15 cellular contexts compared by ENCODE assay signal in the genomic region with DNA sequence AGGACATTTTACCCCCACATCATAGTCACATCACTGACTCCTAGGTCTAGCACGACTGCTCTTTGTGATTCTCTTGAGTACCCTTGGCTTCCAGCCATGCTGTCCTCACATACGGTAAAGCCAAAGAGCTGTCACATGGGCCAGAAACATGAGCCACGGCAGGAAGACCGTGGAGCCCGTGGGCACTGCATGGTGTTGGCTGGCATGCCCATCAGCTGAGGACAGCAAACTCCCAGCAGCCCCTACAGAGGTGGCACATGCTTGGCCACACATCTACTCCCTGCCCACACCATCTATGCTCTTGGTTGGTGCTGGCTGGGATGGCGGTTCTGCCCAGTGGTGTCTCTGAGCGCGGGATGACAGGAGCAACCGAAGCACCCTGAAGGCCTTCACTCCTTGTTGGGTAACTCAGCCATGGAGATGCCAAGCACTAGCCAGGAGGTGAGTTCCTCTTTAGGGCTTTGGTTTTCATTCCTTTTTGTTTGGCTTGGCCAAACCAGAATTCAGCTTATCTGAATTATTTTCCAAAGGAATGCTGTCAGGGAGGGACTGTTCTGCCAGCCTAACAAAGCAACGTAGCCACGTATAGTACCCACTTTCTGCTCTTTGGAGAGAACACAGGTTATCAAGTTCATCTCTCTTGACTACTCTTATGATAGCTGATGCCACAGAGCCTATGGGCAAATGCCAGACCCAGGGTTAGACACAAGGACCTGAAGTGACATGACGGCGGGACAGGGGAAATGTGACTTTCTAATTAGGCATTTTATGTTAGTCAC. TPM values are rescaled to one million over a fixed set of nuclear protein-coding genes. Genes with fewer than 3 reads are reported as not detected.
DNase-seq lines count a peak whose midpoint lies in the region; ATAC-seq and TF ChIP-seq lines count a peak whose summit lies in the region.
"Had no signal": no experiment of that assay in that cellular context is flagged by ENCODE, and none has a peak within 500 bp of the region (broad histone marks: within the 10 kb centered on the region; RNA-seq: fewer than 3 reads in every experiment).

No MANE protein-coding gene starts in this region.

- H3K27ac Mint-ChIP-seq in HFFc6 (peak overlapping the region; percentile 97), progenitor cell of endocrine pancreas (peak overlapping the region; percentile 56)
- H3K27ac Mint-ChIP-seq in CD8-positive, alpha-beta memory T cell = peak overlapping the region in 1 of 8 donors; percentile 21

- no peaks in the 10 kb centered on the region for H3K27me3 ChIP-seq in heart left ventricle
- no peaks in the 10 kb centered on the region for H3K27me3 ChIP-seq in CD8-positive, alpha-beta memory T cell (ENCODE audit: insufficient read depth, low read length, poor library complexity, severe bottlenecking)

- peaks cover 4% of the 10 kb centered on the region for H3K27me3 Mint-ChIP-seq in HFFc6 (ENCODE audit: insufficient read depth)
- H3K27me3 Mint-ChIP-seq in progenitor cell of endocrine pancreas = no peaks in the 10 kb centered on the region
- no peaks in the 10 kb centered on the region for H3K27me3 Mint-ChIP-seq in CD8-positive, alpha-beta memory T cell
- H3K27me3 Mint-ChIP-seq: IgD-negative memory B cell; naive thymus-derived CD4-positive, alpha-beta T cell had no signal

- intact Hi-C loops in heart left ventricle (cut with DNase I) = no loop called here

- no peaks in the 10 kb centered on the region for H3K9me3 ChIP-seq in heart left ventricle
- no peaks in the 10 kb centered on the region for H3K9me3 ChIP-seq in CD8-positive, alpha-beta memory T cell (ENCODE audit: low read length)

- H3K27ac ChIP-seq in RWPE1 = peak overlapping the region; percentile 95
- H3K27ac ChIP-seq in heart left ventricle = peak overlapping the region in 10 of 12 donors; percentile 8 to 68 (median 35)
- H3K27ac ChIP-seq in CD8-positive, alpha-beta memory T cell (ENCODE audit: low read depth, low read length) = no peak overlapping the region

- ATAC-seq in heart left ventricle = peak; percentile 56 to 71 (median 64)
- no peak for ATAC-seq in GM21737 (IDR thresholded peaks at IDR 0.05; ENCODE audit: unreplicated experiment)
- ATAC-seq: naive thymus-derived CD4-positive, alpha-beta T cell had no signal

- H3K9me3 Mint-ChIP-seq in HFFc6 (no peaks in the 10 kb centered on the region), progenitor cell of endocrine pancreas (ENCODE audit: low read depth) (no peaks in the 10 kb centered on the region)
- no peaks in the 10 kb centered on the region for H3K9me3 Mint-ChIP-seq in CD8-positive, alpha-beta memory T cell
- H3K9me3 Mint-ChIP-seq: IgD-negative memory B cell; naive thymus-derived CD4-positive, alpha-beta T cell had no signal

- peaks cover 32% of the 10 kb centered on the region for H3K36me3 Mint-ChIP-seq in HFFc6 (ENCODE audit: low read depth)
- H3K36me3 Mint-ChIP-seq in progenitor cell of endocrine pancreas (ENCODE audit: insufficient read depth) = peaks cover 9% of the 10 kb centered on the region
- peaks cover 0 to 92% (median 7%) of the 10 kb centered on the region in 3 donors for H3K36me3 Mint-ChIP-seq in CD8-positive, alpha-beta memory T cell

- H3K4me3 ChIP-seq in heart left ventricle = no peak overlapping the region
- H3K4me3 ChIP-seq in CD8-positive, alpha-beta memory T cell (ENCODE audit: low read length) = no peak overlapping the region

- no peak for TF ChIP-seq POLR2A in heart left ventricle (IDR thresholded peaks at IDR 0.05)

- 45 to 52% (median 48%) methylated on average over 13 of the region's 13 CpGs for WGBS in heart left ventricle, 4 donors

- H3K4me1 ChIP-seq in heart left ventricle = peaks cover 0 to 53% (median 28%) of the 10 kb centered on the region in 12 donors
- no peaks in the 10 kb centered on the region for H3K4me1 ChIP-seq in CD8-positive, alpha-beta memory T cell (ENCODE audit: insufficient read depth, low read length)

- CTCF ChIA-PET in RWPE1 (lab: Yijun Ruan, JAX) = interaction anchor here (1.2 kb wide), 1 partner anchor 10 kb away, joined by 3 read pairs; a partner anchor contains a TSS
- CTCF ChIA-PET in CD8-positive, alpha-beta memory T cell (lab: Charles Lee) = interaction anchor here (1.4 kb wide), 1 partner anchor 10 kb away, joined by 4 read pairs; a partner anchor contains a TSS

- H3K4me3 Mint-ChIP-seq in HFFc6 (peak overlapping the region; percentile 71), progenitor cell of endocrine pancreas (ENCODE audit: low read depth) (no peak overlapping the region)
- H3K4me3 Mint-ChIP-seq in CD8-positive, alpha-beta memory T cell = no peak overlapping the region
- H3K4me3 Mint-ChIP-seq: IgD-negative memory B cell; naive thymus-derived CD4-positive, alpha-beta T cell had no signal

- H3K4me1 Mint-ChIP-seq in HFFc6 (ENCODE audit: low read depth) (peaks cover 34% of the 10 kb centered on the region), progenitor cell of endocrine pancreas (ENCODE audit: low read depth) (no peaks in the 10 kb centered on the region)
- no peaks in the 10 kb centered on the region for H3K4me1 Mint-ChIP-seq in CD8-positive, alpha-beta memory T cell
- H3K4me1 Mint-ChIP-seq: IgD-negative memory B cell had no signal

- POLR2A ChIA-PET in RWPE1 (lab: Yijun Ruan, JAX; ENCODE audit: low non-redundant PET) = interaction anchor here (2.1 kb wide), 1 partner anchor 10 kb away, joined by 9 read pairs; a partner anchor contains a TSS
- POLR2A ChIA-PET in CD8-positive, alpha-beta memory T cell (lab: Charles Lee) = no interaction called here

- DNase-seq in HFFc6 = no peak
- DNase-seq in RWPE1 (ENCODE audit: low spot score) = no peak
- peak in 4 of 5 donors; percentile 45 to 75 (median 67) for DNase-seq in heart left ventricle
- DNase-seq in progenitor cell of endocrine pancreas (ENCODE audit: low spot score, unreplicated experiment) = no peak
- no peak for DNase-seq in AG08396 (ENCODE audit: low spot score)
- no peak for DNase-seq in CD8-positive, alpha-beta memory T cell
- DNase-seq in activated CD8-positive, alpha-beta memory T cell treated with anti-CD3 and anti-CD28 coated beads, Interleukin-2, amount 50 U/mL, for 48 hours = no peak
- DNase-seq: activated T-cell treated with anti-CD3 and anti-CD28 coated beads for 4 hours; GF-D8; naive thymus-derived CD4-positive, alpha-beta T cell; NCI-H774; T-helper 2 cell had no signal

- no peak for TF ChIP-seq CTCF in HFFc6 (IDR thresholded peaks at IDR 0.05)
- no peak for TF ChIP-seq CTCF in RWPE1 (conservative IDR thresholded peaks at IDR 0.05; ENCODE audit: low read depth)
- TF ChIP-seq CTCF in heart left ventricle (IDR thresholded peaks at IDR 0.05) = no peak
- TF ChIP-seq CTCF in progenitor cell of endocrine pancreas (IDR thresholded peaks at IDR 0.05; ENCODE audit: unreplicated experiment) = no peak

- peaks cover 4 to 100% (median 96%) of the 10 kb centered on the region in 9 donors for H3K36me3 ChIP-seq in heart left ventricle
- H3K36me3 ChIP-seq in CD8-positive, alpha-beta memory T cell (ENCODE audit: insufficient read depth, low read length) = peaks cover 49% of the 10 kb centered on the region

RNA-seq across cellular contexts. Expression of a gene that starts 10.0 kb away (rescaled TPM):
- 10 to 100 TPM; 73.8 to 89.7 (median 85.2) TPM for total RNA-seq in HFFc6 (2021; fragmentation: NEBNext Ultra II Directional; extraction: Animal tissue kit (Norgen Biotek cat#: 25700))
- 10 to 100 TPM; 31.7 to 83.4 (median 50.3) TPM for total RNA-seq in heart left ventricle
- 10 to 100 TPM; 11.9 to 47.8 TPM for polyA plus RNA-seq in heart left ventricle
- total RNA-seq in progenitor cell of endocrine pancreas = 50.9 and 51.0 TPM in 2 replicates
- 10 to 100 TPM; 29.0 to 30.6 TPM for total RNA-seq in CD8-positive, alpha-beta memory T cell
- 10.6 TPM for polyA plus RNA-seq in CD8-positive, alpha-beta memory T cell

RNA-seq across cellular contexts. Expression of a gene that starts 10.3 kb away (rescaled TPM):
- total RNA-seq in HFFc6 (2021; fragmentation: NEBNext Ultra II Directional; extraction: Animal tissue kit (Norgen Biotek cat#: 25700)) = 10 to 100 TPM; 47.9 to 63.0 (median 50.9) TPM
- 10 to 100 TPM in 6 of 9 donors, 1 to 10 TPM in 3; 7.9 to 16.7 (median 11.0) TPM for total RNA-seq in heart left ventricle
- 10 to 100 TPM; 17.4 to 18.9 TPM for polyA plus RNA-seq in heart left ventricle
- 35.4 and 41.0 TPM in 2 replicates for total RNA-seq in progenitor cell of endocrine pancreas
- 10 to 100 TPM; 26.0 to 29.4 TPM for total RNA-seq in CD8-positive, alpha-beta memory T cell
- 44.5 TPM for polyA plus RNA-seq in CD8-positive, alpha-beta memory T cell

RNA-seq across cellular contexts. Expression of a gene that starts 11.7 kb away (rescaled TPM):
- total RNA-seq in HFFc6 (2021; fragmentation: NEBNext Ultra II Directional; extraction: Animal tissue kit (Norgen Biotek cat#: 25700)) = 100 to 1,000 TPM; 104 to 118 (median 106) TPM
- 100 to 1,000 TPM; 125 to 194 (median 163) TPM for total RNA-seq in heart left ventricle
- 100 to 1,000 TPM in 1 of 2 donors, 10 to 100 TPM in 1; 97.8 to 186 TPM for polyA plus RNA-seq in heart left ventricle
- 66.0 and 68.6 TPM in 2 replicates for total RNA-seq in progenitor cell of endocrine pancreas
- 100 to 1,000 TPM; 134 to 135 TPM for total RNA-seq in CD8-positive, alpha-beta memory T cell
- polyA plus RNA-seq in CD8-positive, alpha-beta memory T cell = 81.1 TPM

RNA-seq across cellular contexts. Expression of a gene that starts 19.4 kb away (rescaled TPM):
- not detected for total RNA-seq in HFFc6 (2021; fragmentation: NEBNext Ultra II Directional; extraction: Animal tissue kit (Norgen Biotek cat#: 25700))
- not detected for total RNA-seq in heart left ventricle
- polyA plus RNA-seq in heart left ventricle = not detected
- total RNA-seq in progenitor cell of endocrine pancreas = not detected in 2 replicates
- total RNA-seq in CD8-positive, alpha-beta memory T cell = not detected
- not detected for polyA plus RNA-seq in CD8-positive, alpha-beta memory T cell
- total RNA-seq: naive thymus-derived CD4-positive, alpha-beta T cell; subcutaneous adipose tissue had no signal
- polyA plus RNA-seq: IgD-negative memory B cell; naive thymus-derived CD4-positive, alpha-beta T cell had no signal

RNA-seq across cellular contexts. Expression of a gene that starts 24.5 kb away (rescaled TPM):
- under 1 TPM; 0.36 to 0.76 (median 0.60) TPM for total RNA-seq in HFFc6 (2021; fragmentation: NEBNext Ultra II Directional; extraction: Animal tissue kit (Norgen Biotek cat#: 25700))
- total RNA-seq in heart left ventricle (100 to 1,000 TPM in 2 of 9 donors, 10 to 100 TPM in 7; 28.0 to 120 (median 67.3) TPM), progenitor cell of endocrine pancreas (128 and 139 TPM in 2 replicates)
- 10 to 100 TPM; 16.9 to 29.5 TPM for polyA plus RNA-seq in heart left ventricle
- total RNA-seq in CD8-positive, alpha-beta memory T cell = under 1 TPM; 0.18 to 0.57 TPM
- polyA plus RNA-seq in CD8-positive, alpha-beta memory T cell = not detected
- polyA plus RNA-seq: IgD-negative memory B cell had no signal

Comparison
In these comparisons a context has a peak if more than half of its experiments do, and no peak if none do; other contexts are left out.
1. DNase-seq: peak in heart left ventricle (4 of 5); none in HFFc6 (single experiment), RWPE1 (single experiment), progenitor cell of endocrine pancreas (single experiment), AG08396 (single experiment), CD8-positive, alpha-beta memory T cell (0 of 5) and activated CD8-positive, alpha-beta memory T cell treated with anti-CD3 and anti-CD28 coated beads, Interleukin-2, amount 50 U/mL, for 48 hours (single experiment).